ENCODE assay signal across 9 cellular contexts in the genomic region with DNA sequence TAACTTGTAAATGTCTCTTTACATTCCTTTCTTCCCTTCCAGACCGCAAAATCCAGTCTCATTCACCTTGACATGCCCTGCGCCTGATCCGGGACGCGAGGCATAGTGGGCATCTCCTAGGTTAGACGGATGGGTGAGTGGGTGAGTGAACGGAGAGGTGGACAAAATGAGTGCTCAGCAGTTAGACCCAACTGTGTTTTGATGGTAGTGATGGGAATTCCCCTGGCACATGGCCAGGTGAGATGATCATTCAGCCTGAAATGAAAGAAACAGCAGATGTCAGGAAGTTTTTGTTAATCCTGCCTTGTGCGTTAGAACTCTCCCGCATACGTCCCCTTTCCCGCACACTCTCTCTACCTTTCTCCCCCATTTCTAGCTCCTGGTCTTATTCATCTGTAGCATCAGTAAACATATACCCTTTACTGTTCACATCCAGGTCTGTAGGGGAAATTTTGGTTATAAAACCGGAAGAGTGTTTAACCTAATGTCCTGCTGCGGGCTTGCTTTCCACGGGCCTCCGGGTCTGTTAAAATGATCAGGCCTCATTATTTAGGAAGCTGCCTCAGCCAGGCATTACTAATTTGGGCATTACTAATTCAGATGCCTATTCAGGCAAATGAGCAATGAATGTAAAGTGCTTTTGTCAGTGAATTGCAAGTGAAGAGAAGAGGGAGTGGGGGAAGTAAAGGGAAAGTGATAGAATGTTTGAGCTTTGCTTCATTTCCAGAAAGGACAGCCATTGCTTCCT.
DNase-seq lines count a peak whose midpoint lies in the region; ATAC-seq, FAIRE-seq and TF ChIP-seq lines count a peak whose summit lies in the region.
"Had no signal": no experiment of that assay in that cellular context is flagged by ENCODE, and none has a peak within 500 bp of the region (broad histone marks: within the 10 kb centered on the region; RNA-seq: fewer than 3 reads in every experiment).

No MANE protein-coding gene starts in this region.

- H3K27me3 Mint-ChIP-seq in activated T-helper 1 cell treated with anti-CD3 and anti-CD28 coated beads, Interleukin-12 subunit alpha, Interleukin-12 subunit beta, Interleukin-2, Interleukin-4 antibody, amounts not matched to agents 30 ng/mL and 10 ng/mL and 1 ng/mL, durations not matched to agents 14 hours and 24 hours and 36 hours (ENCODE audit: insufficient read depth): no peaks in the 10 kb centered on the region
- H3K27me3 Mint-ChIP-seq in stimulated activated naive CD8-positive, alpha-beta T cell treated with anti-CD3 and anti-CD28 coated beads, Interleukin-15, amount 100 ng/mL, for 72 hours: no peaks in the 10 kb centered on the region
- H3K27me3 Mint-ChIP-seq: dendritic cell treated with granulocyte-macrophage colony-stimulating factor and Interleukin-4, amounts not matched to agents 40 ng/mL and 50 ng/mL, for 4 days had no signal

- TF ChIP-seq CTCF in D721Med (IDR thresholded peaks at IDR 0.05; ENCODE audit: insufficient read depth, missing control alignments): no peak

- H3K4me3 Mint-ChIP-seq in activated T-helper 1 cell treated with anti-CD3 and anti-CD28 coated beads, Interleukin-12 subunit alpha, Interleukin-12 subunit beta, Interleukin-2, Interleukin-4 antibody, amounts not matched to agents 30 ng/mL and 10 ng/mL and 1 ng/mL, durations not matched to agents 14 hours and 24 hours and 36 hours: peak overlapping the region; percentile 66
- H3K4me3 Mint-ChIP-seq in stimulated activated naive CD8-positive, alpha-beta T cell treated with anti-CD3 and anti-CD28 coated beads, Interleukin-15, amount 100 ng/mL, for 72 hours: peak overlapping the region; percentile 57 to 64
- H3K4me3 Mint-ChIP-seq: dendritic cell treated with granulocyte-macrophage colony-stimulating factor and Interleukin-4, amounts not matched to agents 40 ng/mL and 50 ng/mL, for 4 days had no signal

- H3K36me3 Mint-ChIP-seq in activated T-helper 1 cell treated with anti-CD3 and anti-CD28 coated beads, Interleukin-12 subunit alpha, Interleukin-12 subunit beta, Interleukin-2, Interleukin-4 antibody, amounts not matched to agents 30 ng/mL and 10 ng/mL and 1 ng/mL, durations not matched to agents 14 hours and 24 hours and 36 hours (ENCODE audit: low read depth): peaks cover 52% of the 10 kb centered on the region

- FAIRE-seq in D721Med (lab: Jason Lieb, UNC): no peak

- intact Hi-C loops in activated T-helper 1 cell treated with anti-CD3 and anti-CD28 coated beads, Interleukin-12 subunit alpha, Interleukin-12 subunit beta, Interleukin-2, Interleukin-4 antibody, amounts not matched to agents 30 ng/mL and 10 ng/mL and 1 ng/mL, durations not matched to agents 14 hours and 24 hours and 36 hours (cut with micrococcal nuclease): no loop called here

- DNase-seq in activated naive CD4-positive, alpha-beta T cell treated with Interleukin-2 at 50 U/mL for 16 hours: peak; percentile 74
- DNase-seq in activated naive CD4-positive, alpha-beta T cell (lab: John Stamatoyannopoulos, UW): no peak
- DNase-seq in NCI-H1694 (lab: John Stamatoyannopoulos, UW) (peak; percentile 98), kidney tubule cell (ENCODE audit: low spot score) (peak; percentile 93), D721Med (ENCODE audit: insufficient read length, low spot score) (no peak)
- DNase-seq in activated T-helper 1 cell treated with anti-CD3 and anti-CD28 coated beads, Interleukin-12 subunit alpha, Interleukin-12 subunit beta, Interleukin-2, Interleukin-4 antibody, amounts not matched to agents 30 ng/mL and 10 ng/mL and 1 ng/mL, durations not matched to agents 14 hours and 24 hours and 36 hours (ENCODE audit: low spot score): no peak
- peak; percentile 33 to 51 for DNase-seq in stimulated activated naive CD8-positive, alpha-beta T cell treated with anti-CD3 and anti-CD28 coated beads, Interleukin-15, amount 100 ng/mL, for 72 hours

- no peaks in the 10 kb centered on the region for H3K9me3 Mint-ChIP-seq in activated T-helper 1 cell treated with anti-CD3 and anti-CD28 coated beads, Interleukin-12 subunit alpha, Interleukin-12 subunit beta, Interleukin-2, Interleukin-4 antibody, amounts not matched to agents 30 ng/mL and 10 ng/mL and 1 ng/mL, durations not matched to agents 14 hours and 24 hours and 36 hours
- no peaks in the 10 kb centered on the region for H3K9me3 Mint-ChIP-seq in stimulated activated naive CD8-positive, alpha-beta T cell treated with anti-CD3 and anti-CD28 coated beads, Interleukin-15, amount 100 ng/mL, for 72 hours
- H3K9me3 Mint-ChIP-seq: dendritic cell treated with granulocyte-macrophage colony-stimulating factor and Interleukin-4, amounts not matched to agents 40 ng/mL and 50 ng/mL, for 4 days had no signal

- H3K27ac Mint-ChIP-seq in activated T-helper 1 cell treated with anti-CD3 and anti-CD28 coated beads, Interleukin-12 subunit alpha, Interleukin-12 subunit beta, Interleukin-2, Interleukin-4 antibody, amounts not matched to agents 30 ng/mL and 10 ng/mL and 1 ng/mL, durations not matched to agents 14 hours and 24 hours and 36 hours: peak overlapping the region; percentile 85
- peak overlapping the region; percentile 72 to 91 for H3K27ac Mint-ChIP-seq in stimulated activated naive CD8-positive, alpha-beta T cell treated with anti-CD3 and anti-CD28 coated beads, Interleukin-15, amount 100 ng/mL, for 72 hours
- H3K27ac Mint-ChIP-seq: dendritic cell treated with granulocyte-macrophage colony-stimulating factor and Interleukin-4, amounts not matched to agents 40 ng/mL and 50 ng/mL, for 4 days had no signal

- peaks cover 64% of the 10 kb centered on the region for H3K4me1 Mint-ChIP-seq in activated T-helper 1 cell treated with anti-CD3 and anti-CD28 coated beads, Interleukin-12 subunit alpha, Interleukin-12 subunit beta, Interleukin-2, Interleukin-4 antibody, amounts not matched to agents 30 ng/mL and 10 ng/mL and 1 ng/mL, durations not matched to agents 14 hours and 24 hours and 36 hours (ENCODE audit: low read depth)
- H3K4me1 Mint-ChIP-seq in stimulated activated naive CD8-positive, alpha-beta T cell treated with anti-CD3 and anti-CD28 coated beads, Interleukin-15, amount 100 ng/mL, for 72 hours: peaks cover 49% of the 10 kb centered on the region

- ATAC-seq in stimulated activated naive CD8-positive, alpha-beta T cell treated with anti-CD3 and anti-CD28 coated beads, Interleukin-15, amount 100 ng/mL, for 72 hours: peak; percentile 74
- no peak for ATAC-seq in HG03097 (IDR thresholded peaks at IDR 0.05; ENCODE audit: low FRiP score, unreplicated experiment)

Comparison
In these comparisons a context has a peak if more than half of its experiments do, and no peak if none do; other contexts are left out.
1. DNase-seq: peak in activated naive CD4-positive, alpha-beta T cell treated with Interleukin-2 at 50 U/mL for 16 hours (single experiment), NCI-H1694 (single experiment), kidney tubule cell (single experiment) and stimulated activated naive CD8-positive, alpha-beta T cell treated with anti-CD3 and anti-CD28 coated beads, Interleukin-15, amount 100 ng/mL, for 72 hours (2 of 2); none in activated naive CD4-positive, alpha-beta T cell (0 of 4), activated T-helper 1 cell treated with anti-CD3 and anti-CD28 coated beads, Interleukin-12 subunit alpha, Interleukin-12 subunit beta, Interleukin-2, Interleukin-4 antibody, amounts not matched to agents 30 ng/mL and 10 ng/mL and 1 ng/mL, durations not matched to agents 14 hours and 24 hours and 36 hours (single experiment) and D721Med (single experiment).